Comparison of ENCODE assay signal across 8 cellular contexts in the genomic region with DNA sequence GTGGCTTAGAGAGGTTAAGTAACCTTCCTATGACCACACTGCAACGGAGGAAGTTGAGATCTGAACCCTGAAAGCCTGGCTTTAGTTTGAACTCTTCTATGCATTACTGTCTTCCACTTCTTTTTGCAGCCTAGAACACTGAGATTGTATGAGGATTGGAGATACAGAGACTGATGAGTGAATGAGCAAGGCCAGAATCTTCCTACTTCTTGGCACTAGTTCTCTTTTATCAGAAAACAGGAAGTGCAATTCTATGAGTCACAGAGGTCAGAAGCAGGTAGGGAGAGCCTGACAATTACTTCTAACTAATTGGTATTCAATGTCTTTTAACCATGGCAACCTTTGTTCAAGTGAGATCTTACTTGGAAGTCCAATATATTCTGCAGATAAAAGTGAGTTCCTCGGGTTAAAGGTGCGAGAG.
DNase-seq lines count a peak whose midpoint lies in the region; ATAC-seq lines count a peak whose summit lies in the region.

No MANE protein-coding gene starts in this region.

- no peaks in the 10 kb centered on the region for H3K27me3 Mint-ChIP-seq in activated CD8-positive, alpha-beta memory T cell treated with anti-CD3 and anti-CD28 coated beads, Interleukin-2, amount 10 ng/mL, durations not matched to agents 7 days and 5 days
- no peaks in the 10 kb centered on the region for H3K27me3 Mint-ChIP-seq in activated CD4-positive, alpha-beta memory T cell treated with anti-CD3 and anti-CD28 coated beads, Interleukin-2, amount 10 ng/mL, durations not matched to agents 7 days and 5 days
- no peaks in the 10 kb centered on the region for H3K27me3 Mint-ChIP-seq in stimulated activated naive CD8-positive, alpha-beta T cell treated with anti-CD3 and anti-CD28 coated beads, Interleukin-15, amount 100 ng/mL, for 72 hours

- H3K4me3 Mint-ChIP-seq in activated CD8-positive, alpha-beta memory T cell treated with anti-CD3 and anti-CD28 coated beads, Interleukin-2, amount 10 ng/mL, durations not matched to agents 7 days and 5 days: no peak overlapping the region
- no peak overlapping the region for H3K4me3 Mint-ChIP-seq in activated CD4-positive, alpha-beta memory T cell treated with anti-CD3 and anti-CD28 coated beads, Interleukin-2, amount 10 ng/mL, durations not matched to agents 7 days and 5 days
- peak overlapping the region; percentile 15 to 65 for H3K4me3 Mint-ChIP-seq in stimulated activated naive CD8-positive, alpha-beta T cell treated with anti-CD3 and anti-CD28 coated beads, Interleukin-15, amount 100 ng/mL, for 72 hours

- peaks cover 13% of the 10 kb centered on the region for H3K36me3 Mint-ChIP-seq in activated CD8-positive, alpha-beta memory T cell treated with anti-CD3 and anti-CD28 coated beads, Interleukin-2, amount 10 ng/mL, durations not matched to agents 7 days and 5 days
- peaks cover 3% of the 10 kb centered on the region for H3K36me3 Mint-ChIP-seq in activated CD4-positive, alpha-beta memory T cell treated with anti-CD3 and anti-CD28 coated beads, Interleukin-2, amount 10 ng/mL, durations not matched to agents 7 days and 5 days (ENCODE audit: low read depth)

- no peak for DNase-seq in activated CD8-positive, alpha-beta memory T cell treated with anti-CD3 and anti-CD28 coated beads, Interleukin-2, amount 10 ng/mL, durations not matched to agents 7 days and 5 days
- no peak for DNase-seq in activated CD8-positive, alpha-beta memory T cell treated with anti-CD3 and anti-CD28 coated beads, Interleukin-2, amount 50 U/mL, for 48 hours
- no peak for DNase-seq in activated CD4-positive, alpha-beta memory T cell treated with anti-CD3 and anti-CD28 coated beads, Interleukin-2, amount 10 ng/mL, durations not matched to agents 7 days and 5 days
- peak in 1 of 2 donors; percentile 25 for DNase-seq in stimulated activated naive CD8-positive, alpha-beta T cell treated with anti-CD3 and anti-CD28 coated beads, Interleukin-15, amount 100 ng/mL, for 72 hours
- DNase-seq in GOT3 (lab: John Stamatoyannopoulos, UW) (no peak), NCI-H1417 (lab: John Stamatoyannopoulos, UW) (no peak), UCSD-AML1 (lab: John Stamatoyannopoulos, UW; ENCODE audit: unreplicated experiment) (no peak)

- ATAC-seq in activated CD8-positive, alpha-beta memory T cell treated with anti-CD3 and anti-CD28 coated beads, Interleukin-2, amount 10 ng/mL, durations not matched to agents 7 days and 5 days: peak; percentile 60
- peak; percentile 78 for ATAC-seq in HG03432 (IDR thresholded peaks at IDR 0.05; ENCODE audit: unreplicated experiment)
- peak; percentile 70 for ATAC-seq in stimulated activated naive CD8-positive, alpha-beta T cell treated with anti-CD3 and anti-CD28 coated beads, Interleukin-15, amount 100 ng/mL, for 72 hours

- POLR2A ChIA-PET in activated CD4-positive, alpha-beta memory T cell treated with anti-CD3 and anti-CD28 coated beads, Interleukin-2, amount 10 ng/mL, durations not matched to agents 7 days and 5 days (lab: Charles Lee): no interaction called here

- H3K27ac Mint-ChIP-seq in activated CD8-positive, alpha-beta memory T cell treated with anti-CD3 and anti-CD28 coated beads, Interleukin-2, amount 10 ng/mL, durations not matched to agents 7 days and 5 days: peak overlapping the region; percentile 74
- peak overlapping the region; percentile 80 for H3K27ac Mint-ChIP-seq in activated CD4-positive, alpha-beta memory T cell treated with anti-CD3 and anti-CD28 coated beads, Interleukin-2, amount 10 ng/mL, durations not matched to agents 7 days and 5 days
- H3K27ac Mint-ChIP-seq in stimulated activated naive CD8-positive, alpha-beta T cell treated with anti-CD3 and anti-CD28 coated beads, Interleukin-15, amount 100 ng/mL, for 72 hours: peak overlapping the region in 1 of 2 donors; percentile 67

- peaks cover 2% of the 10 kb centered on the region for H3K9me3 Mint-ChIP-seq in activated CD8-positive, alpha-beta memory T cell treated with anti-CD3 and anti-CD28 coated beads, Interleukin-2, amount 10 ng/mL, durations not matched to agents 7 days and 5 days (ENCODE audit: low read depth)
- peaks cover 9% of the 10 kb centered on the region for H3K9me3 Mint-ChIP-seq in activated CD4-positive, alpha-beta memory T cell treated with anti-CD3 and anti-CD28 coated beads, Interleukin-2, amount 10 ng/mL, durations not matched to agents 7 days and 5 days
- peaks cover 4 to 9% of the 10 kb centered on the region in 2 donors for H3K9me3 Mint-ChIP-seq in stimulated activated naive CD8-positive, alpha-beta T cell treated with anti-CD3 and anti-CD28 coated beads, Interleukin-15, amount 100 ng/mL, for 72 hours

- H3K4me1 Mint-ChIP-seq in activated CD8-positive, alpha-beta memory T cell treated with anti-CD3 and anti-CD28 coated beads, Interleukin-2, amount 10 ng/mL, durations not matched to agents 7 days and 5 days: peaks cover 49% of the 10 kb centered on the region
- H3K4me1 Mint-ChIP-seq in activated CD4-positive, alpha-beta memory T cell treated with anti-CD3 and anti-CD28 coated beads, Interleukin-2, amount 10 ng/mL, durations not matched to agents 7 days and 5 days: peaks cover 46% of the 10 kb centered on the region
- H3K4me1 Mint-ChIP-seq in stimulated activated naive CD8-positive, alpha-beta T cell treated with anti-CD3 and anti-CD28 coated beads, Interleukin-15, amount 100 ng/mL, for 72 hours: peaks cover 59% of the 10 kb centered on the region

- CTCF ChIA-PET in activated CD8-positive, alpha-beta memory T cell treated with anti-CD3 and anti-CD28 coated beads, Interleukin-2, amount 10 ng/mL, durations not matched to agents 7 days and 5 days (lab: Charles Lee): no interaction called here
- CTCF ChIA-PET in activated CD4-positive, alpha-beta memory T cell treated with anti-CD3 and anti-CD28 coated beads, Interleukin-2, amount 10 ng/mL, durations not matched to agents 7 days and 5 days (lab: Charles Lee): interaction anchor here (1.4 kb wide), 1 partner anchor 192 kb away, joined by 4 read pairs; no protein-coding TSS in a partner anchor

Comparison
In these comparisons a context has a peak if more than half of its experiments do, and no peak if none do; other contexts are left out.
1. H3K4me3 Mint-ChIP-seq: peak in stimulated activated naive CD8-positive, alpha-beta T cell treated with anti-CD3 and anti-CD28 coated beads, Interleukin-15, amount 100 ng/mL, for 72 hours (2 of 2); none in activated CD8-positive, alpha-beta memory T cell treated with anti-CD3 and anti-CD28 coated beads, Interleukin-2, amount 10 ng/mL, durations not matched to agents 7 days and 5 days (single experiment) and activated CD4-positive, alpha-beta memory T cell treated with anti-CD3 and anti-CD28 coated beads, Interleukin-2, amount 10 ng/mL, durations not matched to agents 7 days and 5 days (single experiment).
2. Peak in every context shown above with its lines, with median percentiles within 50 percentile points of each other: ATAC-seq.